In genomic region chr4:38308728-38309315, GRCh38 we compare ENCODE assay signal across 14 cellular contexts.
DNase-seq lines count a peak whose midpoint lies in the region; ATAC-seq and TF ChIP-seq lines count a peak whose summit lies in the region.
"Had no signal": no experiment of that assay in that cellular context is flagged by ENCODE, and none has a peak within 500 bp of the region (broad histone marks: within the 10 kb centered on the region; RNA-seq: fewer than 3 reads in every experiment).

No MANE protein-coding gene starts in this region.

- no peak for TF ChIP-seq CTCF in natural killer cell (IDR thresholded peaks at IDR 0.05)
- TF ChIP-seq CTCF in gastrocnemius medialis (IDR thresholded peaks at IDR 0.05 in 4 of 5, conservative IDR thresholded peaks at IDR 0.05 in 1 of 5) = no peak
- no peak for TF ChIP-seq CTCF in WERI-Rb-1 (IDR thresholded peaks at IDR 0.05; ENCODE audit: low read depth, low read length)

- peak overlapping the region; percentile 88 for H3K4me3 Mint-ChIP-seq in natural killer cell treated with Interleukin-12 subunit alpha and Interleukin-12 subunit beta and Interleukin-15 and Interleukin-18, amount 100 ng/mL, for 72 hours
- no peak overlapping the region for H3K4me3 Mint-ChIP-seq in natural killer cell
- peak overlapping the region; percentile 68 for H3K4me3 Mint-ChIP-seq in activated T-helper 17 cell treated with anti-CD3 and anti-CD28 coated beads, Interleukin-2, amount 50 U/mL, for 72 hours
- H3K4me3 Mint-ChIP-seq: naive B cell had no signal

- H3K27ac ChIP-seq in gastrocnemius medialis (no peak overlapping the region), WERI-Rb-1 (no peak overlapping the region)
- H3K27ac ChIP-seq: esophagus muscularis mucosa, Peyer's patch, skin epidermis had no signal

- intact Hi-C loops in natural killer cell (cut with micrococcal nuclease) (no loop called here), gastrocnemius medialis (cut with DNase I; ENCODE audit: low total_unique reads) (no loop called here)

- H3K4me3 ChIP-seq in gastrocnemius medialis (no peak overlapping the region), WERI-Rb-1 (ENCODE audit: low read depth, low read length) (no peak overlapping the region)
- H3K4me3 ChIP-seq: esophagus muscularis mucosa, MG63, Peyer's patch, skin epidermis had no signal

- H3K27ac Mint-ChIP-seq in natural killer cell treated with Interleukin-12 subunit alpha and Interleukin-12 subunit beta and Interleukin-15 and Interleukin-18, amount 100 ng/mL, for 72 hours = peak overlapping the region; percentile 88 to 91
- H3K27ac Mint-ChIP-seq in natural killer cell = no peak overlapping the region
- H3K27ac Mint-ChIP-seq in activated T-helper 17 cell treated with anti-CD3 and anti-CD28 coated beads, Interleukin-2, amount 50 U/mL, for 72 hours = peak overlapping the region; percentile 90
- H3K27ac Mint-ChIP-seq: naive B cell had no signal

- DNase-seq in natural killer cell treated with Interleukin-12 subunit alpha and Interleukin-12 subunit beta and Interleukin-15 and Interleukin-18, amount 100 ng/mL, for 72 hours (ENCODE audit: low spot score) = no peak
- no peak for DNase-seq in natural killer cell
- peak; percentile 21 for DNase-seq in foreskin melanocyte
- no peak for DNase-seq in NCI-H345 (lab: John Stamatoyannopoulos, UW)
- DNase-seq in gastrocnemius medialis = no peak
- no peak for DNase-seq in WERI-Rb-1
- DNase-seq: activated CD8-positive, alpha-beta memory T cell treated with anti-CD3 and anti-CD28 coated beads, Interleukin-2, amount 50 U/mL, for 4 hours; MG63; naive B cell; Peyer's patch had no signal

- TF ChIP-seq POLR2A in gastrocnemius medialis (IDR thresholded peaks at IDR 0.05) = no peak

- H3K4me1 Mint-ChIP-seq in natural killer cell treated with Interleukin-12 subunit alpha and Interleukin-12 subunit beta and Interleukin-15 and Interleukin-18, amount 100 ng/mL, for 72 hours (ENCODE audit: low read depth in 2 of 2) = peaks cover 65 to 74% of the 10 kb centered on the region in 2 donors
- peaks cover 34 to 41% of the 10 kb centered on the region in 2 donors for H3K4me1 Mint-ChIP-seq in natural killer cell
- peaks cover 41% of the 10 kb centered on the region for H3K4me1 Mint-ChIP-seq in activated T-helper 17 cell treated with anti-CD3 and anti-CD28 coated beads, Interleukin-2, amount 50 U/mL, for 72 hours

- in situ Hi-C loops in gastrocnemius medialis (cut with MboI; ENCODE audit: low sequenced_read_pairs in 4 of 4) = loop anchor here in 1 of 4 donors (25.0 kb wide), 1 partner anchor 247 kb away; no protein-coding TSS in a partner anchor

- peaks cover 4% of the 10 kb centered on the region for H3K9me3 Mint-ChIP-seq in natural killer cell treated with Interleukin-12 subunit alpha and Interleukin-12 subunit beta and Interleukin-15 and Interleukin-18, amount 100 ng/mL, for 72 hours
- H3K9me3 Mint-ChIP-seq in natural killer cell = no peaks in the 10 kb centered on the region
- H3K9me3 Mint-ChIP-seq in activated T-helper 17 cell treated with anti-CD3 and anti-CD28 coated beads, Interleukin-2, amount 50 U/mL, for 72 hours = no peaks in the 10 kb centered on the region

- H3K27me3 ChIP-seq in gastrocnemius medialis (no peaks in the 10 kb centered on the region), WERI-Rb-1 (ENCODE audit: insufficient read depth, low read depth, severe bottlenecking) (no peaks in the 10 kb centered on the region)
- H3K27me3 ChIP-seq: esophagus muscularis mucosa, MG63, Peyer's patch had no signal

- no peaks in the 10 kb centered on the region for H3K27me3 Mint-ChIP-seq in natural killer cell treated with Interleukin-12 subunit alpha and Interleukin-12 subunit beta and Interleukin-15 and Interleukin-18, amount 100 ng/mL, for 72 hours
- H3K27me3 Mint-ChIP-seq in natural killer cell (ENCODE audit: low read depth in 2 of 2) = no peaks in the 10 kb centered on the region
- H3K27me3 Mint-ChIP-seq in activated T-helper 17 cell treated with anti-CD3 and anti-CD28 coated beads, Interleukin-2, amount 50 U/mL, for 72 hours = no peaks in the 10 kb centered on the region
- H3K27me3 Mint-ChIP-seq: naive B cell had no signal

- H3K4me1 ChIP-seq in gastrocnemius medialis = peaks cover 7 to 10% of the 10 kb centered on the region in 2 donors

- H3K36me3 ChIP-seq in gastrocnemius medialis (no peaks in the 10 kb centered on the region), WERI-Rb-1 (no peaks in the 10 kb centered on the region)
- H3K36me3 ChIP-seq: esophagus muscularis mucosa, MG63, Peyer's patch had no signal

- peaks cover 19% of the 10 kb centered on the region for H3K36me3 Mint-ChIP-seq in natural killer cell treated with Interleukin-12 subunit alpha and Interleukin-12 subunit beta and Interleukin-15 and Interleukin-18, amount 100 ng/mL, for 72 hours
- no peaks in the 10 kb centered on the region for H3K36me3 Mint-ChIP-seq in natural killer cell
- H3K36me3 Mint-ChIP-seq in activated T-helper 17 cell treated with anti-CD3 and anti-CD28 coated beads, Interleukin-2, amount 50 U/mL, for 72 hours (ENCODE audit: low read depth) = peaks cover 12% of the 10 kb centered on the region

- ATAC-seq in natural killer cell treated with Interleukin-12 subunit alpha and Interleukin-12 subunit beta and Interleukin-15 and Interleukin-18, amount 100 ng/mL, for 72 hours = peak; percentile 44
- ATAC-seq in natural killer cell (no peak), gastrocnemius medialis (no peak), HG02610 (IDR thresholded peaks at IDR 0.05; ENCODE audit: unreplicated experiment) (no peak)
- peak; percentile 27 for ATAC-seq in activated T-helper 17 cell treated with anti-CD3 and anti-CD28 coated beads, Interleukin-2, amount 50 U/mL, for 72 hours (replicated peaks)

- no peaks in the 10 kb centered on the region for H3K9me3 ChIP-seq in gastrocnemius medialis
- no peaks in the 10 kb centered on the region for H3K9me3 ChIP-seq in WERI-Rb-1 (ENCODE audit: severe bottlenecking)
- H3K9me3 ChIP-seq: esophagus muscularis mucosa, MG63, Peyer's patch had no signal

Comparison
In these comparisons a context has a peak if more than half of its experiments do, and no peak if none do; other contexts are left out.
1. ATAC-seq: peak in natural killer cell treated with Interleukin-12 subunit alpha and Interleukin-12 subunit beta and Interleukin-15 and Interleukin-18, amount 100 ng/mL, for 72 hours (2 of 2) and activated T-helper 17 cell treated with anti-CD3 and anti-CD28 coated beads, Interleukin-2, amount 50 U/mL, for 72 hours (single experiment); none in natural killer cell (0 of 3), gastrocnemius medialis (0 of 2) and HG02610 (single experiment).
2. H3K27ac Mint-ChIP-seq: peak in natural killer cell treated with Interleukin-12 subunit alpha and Interleukin-12 subunit beta and Interleukin-15 and Interleukin-18, amount 100 ng/mL, for 72 hours (2 of 2) and activated T-helper 17 cell treated with anti-CD3 and anti-CD28 coated beads, Interleukin-2, amount 50 U/mL, for 72 hours (single experiment); none in natural killer cell (0 of 2).